Comparison of ENCODE assay signal across 8 cellular contexts in genomic region chr6:2353412-2354137, GRCh38.
DNase-seq lines count a peak whose midpoint lies in the region; ATAC-seq, FAIRE-seq and TF ChIP-seq lines count a peak whose summit lies in the region.

No MANE protein-coding gene starts in this region.

- H3K4me3 ChIP-seq in KMS-11 (IDR thresholded peaks at IDR 0.05; ENCODE audit: insufficient read depth, low read depth, low read length) (no peak overlapping the region), gastroesophageal sphincter (no peak overlapping the region), pancreas (no peak overlapping the region), aorta (ENCODE audit: low read length in 2 of 2) (no peak overlapping the region)

- H3K27me3 ChIP-seq in KMS-11 (ENCODE audit: insufficient read depth, low read depth) (no peaks in the 10 kb centered on the region), gastroesophageal sphincter (no peaks in the 10 kb centered on the region), pancreas (no peaks in the 10 kb centered on the region), aorta (ENCODE audit: control insufficient read depth in 1 of 2, insufficient read depth in 2 of 2, low read length in 1 of 2) (no peaks in the 10 kb centered on the region)

- no peak for TF ChIP-seq POLR2A in gastroesophageal sphincter (IDR thresholded peaks at IDR 0.05)

- peak; percentile 86 for FAIRE-seq in pancreas (lab: Jason Lieb, UNC)

- H3K27ac ChIP-seq in KMS-11 (no peak overlapping the region), gastroesophageal sphincter (peak overlapping the region in 1 of 4 donors; percentile 31), pancreas (peak overlapping the region in 2 of 4 donors; percentile 19 to 39), aorta (ENCODE audit: low read depth in 1 of 2, low read length in 2 of 2) (peak overlapping the region; percentile 61 to 93)

- intact Hi-C loops in pancreas (cut with DNase I) = loop anchor here in 2 of 3 donors (10.0 kb wide), 2 partner anchors 149 to 759 kb away; no protein-coding TSS in a partner anchor
- intact Hi-C loops in aorta (cut with DNase I) = loop anchor here (2.0 to 10.0 kb wide), 7 partner anchors 94 to 749 kb away; partner anchors contain the start of gene GMDS (in 1 of the 2)

- H4K20me1 ChIP-seq in KMS-11 (ENCODE audit: insufficient read depth) = no peaks in the 10 kb centered on the region

- H3K79me2 ChIP-seq in KMS-11 (ENCODE audit: insufficient read depth, low read depth) = no peaks in the 10 kb centered on the region

- TF ChIP-seq CTCF in KMS-11 (conservative IDR thresholded peaks at IDR 0.05; ENCODE audit: low read depth, low read length) = peak; percentile 78
- peak; percentile 61 to 79 (median 77) for TF ChIP-seq CTCF in gastroesophageal sphincter (IDR thresholded peaks at IDR 0.05)
- TF ChIP-seq CTCF in pancreas (IDR thresholded peaks at IDR 0.05) = peak; percentile 34 to 60 (median 49)

- DNase-seq in DMS53 treated with DMSO at 0.1 percent for 48 hours (lab: John Stamatoyannopoulos, UW; ENCODE audit: unreplicated experiment) (peak; percentile 30), RPMI8226 (peak; percentile 82), pancreas (peak in 5 of 6 donors; percentile 52 to 77 (median 62)), aorta (peak; percentile 66 to 83)
- DNase-seq in activated gamma-delta T cell treated with anti-CD3 and anti-CD28 coated beads, Interleukin-2, amount 50 U/mL, for 16 hours (ENCODE audit: low read depth) = peak; percentile 32

- H3K4me1 ChIP-seq in KMS-11 (ENCODE audit: low read depth, poor library complexity, severe bottlenecking) = no peaks in the 10 kb centered on the region
- peaks cover 2 to 27% (median 9%) of the 10 kb centered on the region in 3 donors for H3K4me1 ChIP-seq in gastroesophageal sphincter
- peaks cover 6 to 19% (median 7%) of the 10 kb centered on the region in 3 donors for H3K4me1 ChIP-seq in pancreas
- H3K4me1 ChIP-seq in aorta (ENCODE audit: control insufficient read depth in 1 of 2, insufficient read depth in 2 of 2, low read length in 2 of 2) = peaks cover 0 to 6% of the 10 kb centered on the region in 2 donors

- H3K4me2 ChIP-seq in KMS-11 = no peak overlapping the region

- no peak overlapping the region for H3K9ac ChIP-seq in KMS-11

- 15 to 42% methylated on average over 10 of the region's 10 CpGs for WGBS in gastroesophageal sphincter (ENCODE audit: low coverage in 1 of 2), 2 donors
- 18 to 19% methylated on average over 10 of the region's 10 CpGs for WGBS in pancreas, 2 donors
- 6 to 13% methylated on average over 10 of the region's 10 CpGs for WGBS in aorta, 2 donors

- ATAC-seq in gastroesophageal sphincter (peak; percentile 75), pancreas (peak; percentile 80 to 96 (median 92)), aorta (ENCODE audit: low FRiP score) (peak; percentile 89), GM19035 (IDR thresholded peaks at IDR 0.05; ENCODE audit: unreplicated experiment) (no peak)

- TF ChIP-seq EP300 in gastroesophageal sphincter (IDR thresholded peaks at IDR 0.05) = no peak

- H3K36me3 ChIP-seq in KMS-11 (ENCODE audit: insufficient read depth) = no peaks in the 10 kb centered on the region
- no peaks in the 10 kb centered on the region for H3K36me3 ChIP-seq in gastroesophageal sphincter
- no peaks in the 10 kb centered on the region for H3K36me3 ChIP-seq in pancreas
- no peaks in the 10 kb centered on the region for H3K36me3 ChIP-seq in aorta (ENCODE audit: control insufficient read depth in 1 of 2, insufficient read depth in 2 of 2, low read length in 1 of 2)

- H2AFZ ChIP-seq in KMS-11 (ENCODE audit: low read depth) = no peak overlapping the region

- H3K9me3 ChIP-seq in gastroesophageal sphincter = no peaks in the 10 kb centered on the region
- H3K9me3 ChIP-seq in pancreas = no peaks in the 10 kb centered on the region
- H3K9me3 ChIP-seq in aorta (ENCODE audit: control insufficient read depth, low read length) = no peaks in the 10 kb centered on the region

Comparison
In these comparisons a context has a peak if more than half of its experiments do, and no peak if none do; other contexts are left out.
1. DNase-seq: peak in every context shown above with its lines; median percentile 82 in RPMI8226; 74 in aorta; 62 in pancreas; 32 in activated gamma-delta T cell treated with anti-CD3 and anti-CD28 coated beads, Interleukin-2, amount 50 U/mL, for 16 hours; 30 in DMS53 treated with DMSO at 0.1 percent for 48 hours.